21 cellular contexts compared by ENCODE assay signal in genomic region chr13:110240352-110240751, GRCh38.
DNase-seq lines count a peak whose midpoint lies in the region; ATAC-seq and TF ChIP-seq lines count a peak whose summit lies in the region.
"Had no signal": no experiment of that assay in that cellular context is flagged by ENCODE, and none has a peak within 500 bp of the region (broad histone marks: within the 10 kb centered on the region; RNA-seq: fewer than 3 reads in every experiment).

No MANE protein-coding gene starts in this region.

- no peak overlapping the region for H3K4me2 ChIP-seq in neuronal stem cell (ENCODE audit: insufficient read depth, low read length, poor library complexity, severe bottlenecking)

- H4K8ac ChIP-seq in neuronal stem cell (ENCODE audit: low read depth, low read length): no peak overlapping the region

- TF ChIP-seq CTCF in gastroesophageal sphincter (IDR thresholded peaks at IDR 0.05) (no peak), gastrocnemius medialis (IDR thresholded peaks at IDR 0.05 in 4 of 5, conservative IDR thresholded peaks at IDR 0.05 in 1 of 5) (no peak), uterus (IDR thresholded peaks at IDR 0.05) (no peak)

- H3K4ac ChIP-seq in neuronal stem cell (ENCODE audit: low read length): no peak overlapping the region

- H2BK120ac ChIP-seq in neuronal stem cell (ENCODE audit: low read depth, low read length): no peak overlapping the region

- intact Hi-C loops in gastrocnemius medialis (cut with DNase I; ENCODE audit: low total_unique reads) (no loop called here), uterus (cut with DNase I; ENCODE audit: low total_unique reads) (no loop called here)

- H3K14ac ChIP-seq in neuronal stem cell (ENCODE audit: low read length): no peak overlapping the region

- no peak for TF ChIP-seq POLR2A in gastroesophageal sphincter (IDR thresholded peaks at IDR 0.05)
- TF ChIP-seq POLR2A in gastrocnemius medialis (IDR thresholded peaks at IDR 0.05): no peak
- no peak for TF ChIP-seq POLR2A in uterus (IDR thresholded peaks at IDR 0.05)

- H2AFZ ChIP-seq in neuronal stem cell (ENCODE audit: low read length): no peak overlapping the region

- no peak overlapping the region for H3K18ac ChIP-seq in neuronal stem cell (ENCODE audit: low read length)

- H3K27ac ChIP-seq in gastroesophageal sphincter (peak overlapping the region in 3 of 4 donors; percentile 65 to 82 (median 82)), gastrocnemius medialis (peak overlapping the region; percentile 48 to 71 (median 62)), uterus (peak overlapping the region; percentile 31 to 84), neuronal stem cell (replicated peaks; ENCODE audit: low read length) (no peak overlapping the region)
- H3K27ac ChIP-seq: body of pancreas, epithelial cell of prostate had no signal

- no peak overlapping the region for H2BK12ac ChIP-seq in neuronal stem cell (ENCODE audit: low read length)

- no peaks in the 10 kb centered on the region for H3K27me3 ChIP-seq in gastroesophageal sphincter
- H3K27me3 ChIP-seq in gastrocnemius medialis: no peaks in the 10 kb centered on the region
- no peaks in the 10 kb centered on the region for H3K27me3 ChIP-seq in uterus
- H3K27me3 ChIP-seq in neuronal stem cell (ENCODE audit: control insufficient read depth in 3 of 3, insufficient read depth in 3 of 3, low read depth in 1 of 3, low read length in 3 of 3): no peaks in the 10 kb centered on the region
- H3K27me3 ChIP-seq: body of pancreas had no signal

- no peaks in the 10 kb centered on the region for H3K9me3 Mint-ChIP-seq in activated naive CD8-positive, alpha-beta T cell treated with anti-CD3 and anti-CD28 coated beads, Interleukin-2, amount 50 U/mL, for 24 hours
- H3K9me3 Mint-ChIP-seq in activated naive CD8-positive, alpha-beta T cell treated with anti-CD3 and anti-CD28 coated beads for 36 hours: no peaks in the 10 kb centered on the region
- H3K9me3 Mint-ChIP-seq in effector memory CD8-positive, alpha-beta T cell: no peaks in the 10 kb centered on the region
- H3K9me3 Mint-ChIP-seq: activated CD4-positive, alpha-beta memory T cell treated with anti-CD3 and anti-CD28 coated beads, Interleukin-2, amount 10 ng/mL, durations not matched to agents 7 days and 5 days; CD4-positive, CD25-positive, alpha-beta regulatory T cell; stimulated activated naive CD8-positive, alpha-beta T cell treated with anti-CD3 and anti-CD28 coated beads, Interleukin-15, Interleukin-2, amounts not matched to agents 100 ng/mL and 50 ng/mL, for 24 hours had no signal

- no peak overlapping the region for H4K91ac ChIP-seq in neuronal stem cell (ENCODE audit: low read depth, low read length, poor library complexity)

- peak; percentile 28 for ATAC-seq in activated naive CD8-positive, alpha-beta T cell treated with anti-CD3 and anti-CD28 coated beads, Interleukin-2, amount 50 U/mL, for 24 hours
- ATAC-seq in gastroesophageal sphincter (peak; percentile 13), gastrocnemius medialis (no peak), HG02759 (IDR thresholded peaks at IDR 0.05; ENCODE audit: unreplicated experiment) (no peak)
- ATAC-seq in effector memory CD8-positive, alpha-beta T cell (replicated peaks): no peak
- ATAC-seq: activated CD4-positive, CD25-positive, alpha-beta regulatory T cell treated with anti-CD3 and anti-CD28 coated beads, Interleukin-2, amount 50 U/mL, for 24 hours; body of pancreas; GM12878 had no signal

- TF ChIP-seq EP300 in gastroesophageal sphincter (IDR thresholded peaks at IDR 0.05): no peak

- H3K27me3 Mint-ChIP-seq in activated naive CD8-positive, alpha-beta T cell treated with anti-CD3 and anti-CD28 coated beads, Interleukin-2, amount 50 U/mL, for 24 hours: peaks cover 19% of the 10 kb centered on the region
- H3K27me3 Mint-ChIP-seq in activated naive CD8-positive, alpha-beta T cell treated with anti-CD3 and anti-CD28 coated beads for 36 hours: peaks cover 21% of the 10 kb centered on the region
- peaks cover 6 to 21% of the 10 kb centered on the region in 2 donors for H3K27me3 Mint-ChIP-seq in effector memory CD8-positive, alpha-beta T cell
- H3K27me3 Mint-ChIP-seq: progenitor cell of endocrine pancreas had no signal

- no peak overlapping the region for H3K4me3 Mint-ChIP-seq in activated naive CD8-positive, alpha-beta T cell treated with anti-CD3 and anti-CD28 coated beads, Interleukin-2, amount 50 U/mL, for 24 hours
- H3K4me3 Mint-ChIP-seq in activated naive CD8-positive, alpha-beta T cell treated with anti-CD3 and anti-CD28 coated beads for 36 hours: no peak overlapping the region
- no peak overlapping the region for H3K4me3 Mint-ChIP-seq in effector memory CD8-positive, alpha-beta T cell
- H3K4me3 Mint-ChIP-seq: activated CD4-positive, alpha-beta memory T cell treated with anti-CD3 and anti-CD28 coated beads, Interleukin-2, amount 10 ng/mL, durations not matched to agents 7 days and 5 days; CD4-positive, CD25-positive, alpha-beta regulatory T cell; stimulated activated naive CD8-positive, alpha-beta T cell treated with anti-CD3 and anti-CD28 coated beads, Interleukin-15, Interleukin-2, amounts not matched to agents 100 ng/mL and 50 ng/mL, for 24 hours had no signal

- H3K4me1 Mint-ChIP-seq in activated naive CD8-positive, alpha-beta T cell treated with anti-CD3 and anti-CD28 coated beads, Interleukin-2, amount 50 U/mL, for 24 hours: no peaks in the 10 kb centered on the region
- no peaks in the 10 kb centered on the region for H3K4me1 Mint-ChIP-seq in activated naive CD8-positive, alpha-beta T cell treated with anti-CD3 and anti-CD28 coated beads for 36 hours
- H3K4me1 Mint-ChIP-seq in effector memory CD8-positive, alpha-beta T cell (ENCODE audit: low read depth in 2 of 2): no peaks in the 10 kb centered on the region
- H3K4me1 Mint-ChIP-seq: activated CD4-positive, alpha-beta memory T cell treated with anti-CD3 and anti-CD28 coated beads, Interleukin-2, amount 10 ng/mL, durations not matched to agents 7 days and 5 days; CD4-positive, CD25-positive, alpha-beta regulatory T cell had no signal

- H3K36me3 ChIP-seq in gastroesophageal sphincter: peaks cover 0 to 27% of the 10 kb centered on the region in 2 donors
- no peaks in the 10 kb centered on the region for H3K36me3 ChIP-seq in gastrocnemius medialis
- no peaks in the 10 kb centered on the region for H3K36me3 ChIP-seq in uterus
- H3K36me3 ChIP-seq in neuronal stem cell (replicated peaks in 1 of 2; ENCODE audit: control insufficient read depth in 2 of 2, insufficient read depth in 2 of 2, low read length in 2 of 2): peaks cover 0 to 35% of the 10 kb centered on the region in 2 donors

- no peak overlapping the region for H2BK5ac ChIP-seq in neuronal stem cell (ENCODE audit: low read length)

- H3K23ac ChIP-seq in neuronal stem cell (ENCODE audit: low read depth, low read length, poor library complexity): no peak overlapping the region

- no peak overlapping the region for H2BK15ac ChIP-seq in neuronal stem cell (ENCODE audit: low read length)

- no peak overlapping the region for H2AK5ac ChIP-seq in neuronal stem cell (ENCODE audit: low read depth, low read length)

- H3K36me3 Mint-ChIP-seq in activated naive CD8-positive, alpha-beta T cell treated with anti-CD3 and anti-CD28 coated beads, Interleukin-2, amount 50 U/mL, for 24 hours (ENCODE audit: low read depth): no peaks in the 10 kb centered on the region
- no peaks in the 10 kb centered on the region for H3K36me3 Mint-ChIP-seq in activated naive CD8-positive, alpha-beta T cell treated with anti-CD3 and anti-CD28 coated beads for 36 hours
- H3K36me3 Mint-ChIP-seq in effector memory CD8-positive, alpha-beta T cell (ENCODE audit: insufficient read depth): no peaks in the 10 kb centered on the region
- H3K36me3 Mint-ChIP-seq: CD4-positive, CD25-positive, alpha-beta regulatory T cell had no signal

- 30% methylated on average over 2 of the region's 10 CpGs; no CpG with 5 or more reads in 1 of the 2 donors for WGBS in gastroesophageal sphincter (ENCODE audit: low coverage in 1 of 2), 2 donors
- WGBS in neuronal stem cell (ENCODE audit: extremely low coverage in 2 of 2, insufficient read length in 2 of 2, insufficient replicate concordance in 1 of 2), 2 donors: no CpG with 5 or more reads among the region's 10 CpGs

- no peaks in the 10 kb centered on the region for H3K9me3 ChIP-seq in gastroesophageal sphincter
- no peaks in the 10 kb centered on the region for H3K9me3 ChIP-seq in gastrocnemius medialis
- H3K9me3 ChIP-seq in uterus: no peaks in the 10 kb centered on the region
- H3K9me3 ChIP-seq in neuronal stem cell (replicated peaks in 1 of 2; ENCODE audit: control insufficient read depth in 2 of 2, insufficient read depth in 1 of 2, low read depth in 1 of 2, low read length in 2 of 2): no peaks in the 10 kb centered on the region
- H3K9me3 ChIP-seq: body of pancreas had no signal

- H3K4me3 ChIP-seq in gastroesophageal sphincter (no peak overlapping the region), gastrocnemius medialis (no peak overlapping the region), uterus (no peak overlapping the region), neuronal stem cell (ENCODE audit: low read length in 2 of 2) (no peak overlapping the region)
- H3K4me3 ChIP-seq: body of pancreas, GM12878 had no signal

- peaks cover 3% of the 10 kb centered on the region for H3K79me1 ChIP-seq in neuronal stem cell (ENCODE audit: low read depth, low read length)

- H3K4me1 ChIP-seq in gastroesophageal sphincter: peaks cover 32 to 96% (median 38%) of the 10 kb centered on the region in 3 donors
- H3K4me1 ChIP-seq in gastrocnemius medialis: peaks cover 44 to 45% of the 10 kb centered on the region in 2 donors
- peaks cover 0 to 5% of the 10 kb centered on the region in 2 donors for H3K4me1 ChIP-seq in uterus
- H3K4me1 ChIP-seq in neuronal stem cell (ENCODE audit: control insufficient read depth in 2 of 2, insufficient read depth in 1 of 2, low read depth in 1 of 2, low read length in 2 of 2): peaks cover 0 to 1% of the 10 kb centered on the region in 2 donors

- in situ Hi-C loops in gastrocnemius medialis (cut with MboI; ENCODE audit: low sequenced_read_pairs in 4 of 4): loop anchor here in 1 of 4 donors (25.0 kb wide), 1 partner anchor 172 kb away; no protein-coding TSS in a partner anchor

- DNase-seq in activated naive CD8-positive, alpha-beta T cell treated with anti-CD3 and anti-CD28 coated beads, Interleukin-2, amount 50 U/mL, for 24 hours: no peak
- no peak for DNase-seq in activated naive CD8-positive, alpha-beta T cell treated with anti-CD3 and anti-CD28 coated beads for 36 hours
- DNase-seq in gastrocnemius medialis (no peak), uterus (no peak), neuronal stem cell (ENCODE audit: low spot score) (no peak)
- no peak for DNase-seq in effector memory CD8-positive, alpha-beta T cell
- DNase-seq: activated CD4-positive, alpha-beta memory T cell treated with anti-CD3 and anti-CD28 coated beads, Interleukin-2, amount 10 ng/mL, durations not matched to agents 7 days and 5 days; activated gamma-delta T cell treated with Interleukin-2 at 50 U/mL for 16 hours; body of pancreas; CD4-positive, CD25-positive, alpha-beta regulatory T cell; cerebellar nuclear complex; mesendoderm; NCI-H446 treated with DMSO at 0.1 percent for 48 hours; RPMI8226 had no signal

- H3K9ac ChIP-seq in neuronal stem cell (ENCODE audit: low read depth, low read length, poor library complexity): no peak overlapping the region

- no peak overlapping the region for H3K27ac Mint-ChIP-seq in activated naive CD8-positive, alpha-beta T cell treated with anti-CD3 and anti-CD28 coated beads, Interleukin-2, amount 50 U/mL, for 24 hours
- no peak overlapping the region for H3K27ac Mint-ChIP-seq in activated naive CD8-positive, alpha-beta T cell treated with anti-CD3 and anti-CD28 coated beads for 36 hours
- H3K27ac Mint-ChIP-seq in effector memory CD8-positive, alpha-beta T cell: no peak overlapping the region
- H3K27ac Mint-ChIP-seq: activated CD4-positive, alpha-beta memory T cell treated with anti-CD3 and anti-CD28 coated beads, Interleukin-2, amount 10 ng/mL, durations not matched to agents 7 days and 5 days; CD4-positive, CD25-positive, alpha-beta regulatory T cell; progenitor cell of endocrine pancreas; stimulated activated naive CD8-positive, alpha-beta T cell treated with anti-CD3 and anti-CD28 coated beads, Interleukin-15, Interleukin-2, amounts not matched to agents 100 ng/mL and 50 ng/mL, for 24 hours had no signal

Comparison
In these comparisons a context has a peak if more than half of its experiments do, and no peak if none do; other contexts are left out.
1. ATAC-seq: peak in activated naive CD8-positive, alpha-beta T cell treated with anti-CD3 and anti-CD28 coated beads, Interleukin-2, amount 50 U/mL, for 24 hours (single experiment) and gastroesophageal sphincter (single experiment); none in gastrocnemius medialis (0 of 2), effector memory CD8-positive, alpha-beta T cell (single experiment) and HG02759 (single experiment).